9 cellular contexts compared by ENCODE assay signal in the genomic region with DNA sequence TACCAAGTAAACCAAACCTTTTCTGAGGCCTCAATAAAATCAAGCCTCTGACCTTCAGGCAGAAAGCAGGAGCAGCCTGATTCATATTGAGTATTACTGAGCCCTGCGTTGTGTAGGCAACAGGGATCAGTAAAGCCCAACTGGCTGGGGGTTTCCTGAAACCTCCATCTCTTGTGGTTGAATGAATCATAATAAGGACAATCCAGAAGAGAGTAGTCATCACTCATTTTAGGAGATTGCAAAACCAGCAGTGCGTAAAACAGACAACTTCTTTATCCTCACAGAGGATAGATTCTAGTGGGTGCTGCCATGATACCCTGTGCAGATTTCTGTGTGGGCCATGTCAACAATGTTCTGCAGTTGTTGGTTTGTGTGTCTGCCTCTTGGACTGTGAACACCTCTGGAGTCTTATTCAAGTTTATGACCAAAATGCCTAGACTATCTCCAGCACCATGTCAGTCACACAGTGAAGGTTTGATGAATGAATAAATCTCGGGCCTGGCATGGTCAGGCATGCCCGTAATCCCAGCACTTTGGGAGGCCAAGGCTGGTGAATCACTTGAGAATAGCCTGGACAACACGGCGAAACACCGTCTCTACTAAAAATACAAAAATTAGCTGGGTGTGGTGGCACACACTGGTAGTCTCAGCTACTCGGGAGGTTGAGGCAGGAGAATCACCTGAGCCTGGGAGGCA. TPM values are rescaled to one million over a fixed set of nuclear protein-coding genes. Genes with fewer than 3 reads are reported as not detected.
A peak's percentile ranks its signal among the peaks of the same experiment; 100 is the strongest.
DNase-seq lines count a peak whose midpoint lies in the region; ATAC-seq and TF ChIP-seq lines count a peak whose summit lies in the region.
"Had no signal": no experiment of that assay in that cellular context is flagged by ENCODE, and none has a peak within 500 bp of the region (broad histone marks: within the 10 kb centered on the region; RNA-seq: fewer than 3 reads in every experiment).

No MANE protein-coding gene starts in this region.

- no peaks in the 10 kb centered on the region for H3K36me3 ChIP-seq in aorta (ENCODE audit: control insufficient read depth in 1 of 2, insufficient read depth in 2 of 2, low read length in 1 of 2)

- peak; percentile 78 for ATAC-seq in HG02798 (IDR thresholded peaks at IDR 0.05; ENCODE audit: poor library complexity, unreplicated experiment)
- ATAC-seq in aorta (ENCODE audit: low FRiP score), result peak; percentile 36

- no peaks in the 10 kb centered on the region for H3K9me3 ChIP-seq in aorta (ENCODE audit: control insufficient read depth, low read length)

- H3K27me3 ChIP-seq in aorta (ENCODE audit: control insufficient read depth in 1 of 2, insufficient read depth in 2 of 2, low read length in 1 of 2), result no peaks in the 10 kb centered on the region

- TF ChIP-seq CTCF in fibroblast of villous mesenchyme (IDR thresholded peaks at IDR 0.05; ENCODE audit: insufficient read depth, low read depth, low read length), result no peak

- intact Hi-C loops in aorta (cut with DNase I), result no loop called here

- no peak overlapping the region for H3K27ac ChIP-seq in aorta (ENCODE audit: low read depth in 1 of 2, low read length in 2 of 2)

- 84% methylated on average over 8 of the region's 8 CpGs for WGBS in aorta, 2 donors

- DNase-seq in activated CD4-positive, alpha-beta T cell treated with anti-CD3 and anti-CD28 coated beads, Interleukin-2, amount 50 U/mL, for 48 hours, result peak; percentile 18 to 44
- DNase-seq in activated CD4-positive, alpha-beta T cell treated with anti-CD3 and anti-CD28 coated beads, Interleukin-2, amount 50 U/mL, for 4 hours, result no peak
- DNase-seq in RKO (ENCODE audit: low spot score) (peak; percentile 94), fibroblast of villous mesenchyme (ENCODE audit: low read depth) (peak; percentile 99), aorta (peak in 1 of 2 donors; percentile 57), NCI-H2171 (lab: John Stamatoyannopoulos, UW) (no peak)
- DNase-seq in NK-92 treated with Interleukin-12 subunit alpha and Interleukin-12 subunit beta, amount 100 ng/mL, for 24 hours (lab: John Stamatoyannopoulos, UW), result no peak
- DNase-seq: CD4-positive, CD25-positive, alpha-beta regulatory T cell had no signal

- H3K4me1 ChIP-seq in aorta (ENCODE audit: control insufficient read depth in 1 of 2, insufficient read depth in 2 of 2, low read length in 2 of 2), result no peaks in the 10 kb centered on the region

- H3K4me3 ChIP-seq in fibroblast of villous mesenchyme (ENCODE audit: low read depth, low read length) (no peak overlapping the region), aorta (ENCODE audit: low read length in 2 of 2) (no peak overlapping the region)

RNA-seq across cellular contexts. Expression of a gene that starts 51.8 kb away (rescaled TPM):
- total RNA-seq in fibroblast of villous mesenchyme (3.9 and 6.5 TPM in 2 replicates), aorta (1 to 10 TPM in 1 of 2 donors, under 1 TPM in 1; 0.39 to 1.3 TPM)
- polyA plus RNA-seq in aorta, result 1 to 10 TPM in 1 of 2 donors, under 1 TPM in 1; under 0.01 to 1.1 TPM

Comparison
In these comparisons a context has a peak if more than half of its experiments do, and no peak if none do; other contexts are left out.
1. DNase-seq: peak in activated CD4-positive, alpha-beta T cell treated with anti-CD3 and anti-CD28 coated beads, Interleukin-2, amount 50 U/mL, for 48 hours (2 of 2), RKO (single experiment) and fibroblast of villous mesenchyme (single experiment); none in activated CD4-positive, alpha-beta T cell treated with anti-CD3 and anti-CD28 coated beads, Interleukin-2, amount 50 U/mL, for 4 hours (0 of 2), NK-92 treated with Interleukin-12 subunit alpha and Interleukin-12 subunit beta, amount 100 ng/mL, for 24 hours (single experiment) and NCI-H2171 (single experiment).